In genomic region chr19:35853038-35853756, GRCh38 we compare ENCODE assay signal across 24 cellular contexts. TPM values are rescaled to one million over a fixed set of nuclear protein-coding genes. Genes with fewer than 3 reads are reported as not detected.
"Had no signal": no experiment of that assay in that cellular context is flagged by ENCODE, and none has a peak within 500 bp of the region (broad histone marks: within the 10 kb centered on the region; RNA-seq: fewer than 3 reads in every experiment).

No MANE protein-coding gene starts in this region.

- H3K4me3 Mint-ChIP-seq: dendritic cell treated with granulocyte-macrophage colony-stimulating factor and Interleukin-4, amounts not matched to agents 40 ng/mL and 50 ng/mL, for 4 days; effector memory CD8-positive, alpha-beta T cell had no signal

- H3K36me3 ChIP-seq: esophagus squamous epithelium, gastroesophageal sphincter, sigmoid colon, stomach, thoracic aorta, transverse colon had no signal

- H3K9me3 ChIP-seq: esophagus squamous epithelium, gastroesophageal sphincter, psoas muscle, sigmoid colon, stomach, thoracic aorta, transverse colon had no signal

- H3K4me1 ChIP-seq: psoas muscle had no signal

- H3K9me3 Mint-ChIP-seq: dendritic cell treated with granulocyte-macrophage colony-stimulating factor and Interleukin-4, amounts not matched to agents 40 ng/mL and 50 ng/mL, for 4 days; effector memory CD8-positive, alpha-beta T cell had no signal

- H3K79me2 ChIP-seq: hepatocyte had no signal

- H3K4me2 ChIP-seq: hepatocyte had no signal

- H3K4me3 ChIP-seq: esophagus squamous epithelium, gastroesophageal sphincter, hepatocyte, psoas muscle, sigmoid colon, skin epidermis, stomach, thoracic aorta, transverse colon had no signal

- DNase-seq: effector memory CD8-positive, alpha-beta T cell; esophagus squamous epithelium; foreskin fibroblast; left colon; mesendoderm; naive B cell; occipital lobe; psoas muscle; sigmoid colon; stimulated activated CD4-positive, alpha-beta T cell treated with anti-CD3 and anti-CD28 coated beads, Interleukin-2, amount 100 ng/mL, for 24 hours; stimulated activated naive CD4-positive, alpha-beta T cell; stomach; substantia nigra; transverse colon had no signal

- H2AFZ ChIP-seq: hepatocyte had no signal

- H3K27ac ChIP-seq: esophagus squamous epithelium, gastroesophageal sphincter, hepatocyte, psoas muscle, sigmoid colon, skin epidermis, stomach, thoracic aorta, transverse colon had no signal

- H3K27ac Mint-ChIP-seq: dendritic cell treated with granulocyte-macrophage colony-stimulating factor and Interleukin-4, amounts not matched to agents 40 ng/mL and 50 ng/mL, for 4 days; effector memory CD8-positive, alpha-beta T cell had no signal

- ATAC-seq: effector memory CD8-positive, alpha-beta T cell; gastroesophageal sphincter; left colon; psoas muscle had no signal

RNA-seq across cellular contexts. Expression of gene NPHS1, which starts 0.9 kb away (rescaled TPM):
- total RNA-seq: epithelial cell of proximal tubule, esophagus squamous epithelium, gastroesophageal sphincter, left colon, lung microvascular endothelial cell, psoas muscle, sigmoid colon, thoracic aorta, transverse colon, ureter had no signal

RNA-seq across cellular contexts. Expression of gene KIRREL2, which starts 3.5 kb away (rescaled TPM):
- total RNA-seq: epithelial cell of proximal tubule, gastroesophageal sphincter, liver, lung microvascular endothelial cell, psoas muscle, transverse colon, ureter had no signal

RNA-seq across cellular contexts. Expression of gene PRODH2, which starts 40.6 kb away (rescaled TPM):
- total RNA-seq: epithelial cell of proximal tubule, esophagus squamous epithelium, gastroesophageal sphincter, kidney epithelial cell, left colon, lung microvascular endothelial cell, occipital lobe, psoas muscle, sigmoid colon, stomach, thoracic aorta, transverse colon, ureter had no signal
